Comparison of ENCODE assay signal across 6 cellular contexts in the genomic region with DNA sequence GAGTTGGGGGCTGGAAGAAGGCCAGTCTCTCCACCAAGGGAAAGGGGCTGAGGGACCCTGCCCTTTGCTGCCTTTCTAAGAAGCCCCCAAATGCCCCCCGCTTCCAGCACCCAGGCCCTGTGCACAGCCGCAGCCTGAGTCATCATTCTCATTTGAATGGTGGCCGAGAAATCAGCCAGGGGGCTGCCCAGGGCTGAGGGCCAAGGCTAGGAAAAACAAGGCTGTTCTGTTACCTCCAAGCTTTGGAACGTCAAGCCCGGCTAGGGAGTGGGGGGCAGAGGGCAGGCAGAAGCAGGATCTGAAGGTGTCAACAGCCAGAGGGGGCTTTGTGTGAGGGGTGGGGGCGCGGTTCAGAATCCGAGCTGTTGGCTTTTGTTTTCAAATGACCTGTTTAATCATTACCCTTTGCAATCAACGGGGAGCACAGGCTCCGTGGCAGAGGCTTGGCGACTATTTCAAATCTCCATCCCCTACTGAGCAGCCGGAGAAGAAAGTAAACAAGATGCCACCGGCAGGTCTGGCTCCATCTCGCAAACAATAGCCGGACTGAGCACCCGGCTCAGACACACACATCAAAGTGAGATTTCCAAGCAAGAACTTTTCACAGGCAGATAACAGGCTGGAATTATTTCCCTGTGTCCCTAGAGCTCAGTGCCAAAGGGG.
A peak's percentile ranks its signal among the peaks of the same experiment; 100 is the strongest.
DNase-seq lines count a peak whose midpoint lies in the region; ATAC-seq and TF ChIP-seq lines count a peak whose summit lies in the region.
"Not testable (repeated sequence)": the region's sequence is repeated elsewhere in the genome, so short reads cannot be mapped to it uniquely, and the experiment has no call there.

No MANE protein-coding gene starts in this region.

- peak; percentile 29 for ATAC-seq in GM23338
- peak; percentile 32 for ATAC-seq in PC-3
- peak; percentile 6 for ATAC-seq in WTC11
- ATAC-seq in left lung, result peak; percentile 1
- peak; percentile 4 for ATAC-seq in sciatic nerve

- not testable (repeated sequence) for H3K4me3 Mint-ChIP-seq in GM23338; WTC11; MCF 10A (ENCODE audit: unreplicated experiment)

- intact Hi-C loops in PC-3 (cut with micrococcal nuclease); MCF 10A (cut with micrococcal nuclease); left lung (cut with DNase I); sciatic nerve (cut with DNase I): not testable (repeated sequence)

- TF ChIP-seq CTCF in GM23338 (conservative IDR thresholded peaks at IDR 0.05; ENCODE audit: low read depth in 2 of 2); PC-3 (conservative IDR thresholded peaks at IDR 0.05; ENCODE audit: low read depth, low read length); WTC11 (IDR thresholded peaks at IDR 0.05); MCF 10A (IDR thresholded peaks at IDR 0.05; ENCODE audit: unreplicated experiment); left lung (IDR thresholded peaks at IDR 0.05): not testable (repeated sequence)

- H3K27ac Mint-ChIP-seq in GM23338; WTC11; MCF 10A (ENCODE audit: low read depth, unreplicated experiment): not testable (repeated sequence)

- not testable (repeated sequence) for H3K9ac ChIP-seq in PC-3 (ENCODE audit: low read length)

- H3K4me2 ChIP-seq in GM23338; PC-3 (ENCODE audit: low read length): not testable (repeated sequence)

- not testable (repeated sequence) for H3K36me3 Mint-ChIP-seq in GM23338 (ENCODE audit: low read depth); WTC11; MCF 10A (ENCODE audit: insufficient read depth, unreplicated experiment)

- not testable (repeated sequence) for H3F3A ChIP-seq in GM23338 (replicated peaks; ENCODE audit: low read depth); PC-3 (ENCODE audit: low read length, unreplicated experiment)

- TSS peak; percentile 78 for BruUV-seq in PC-3 (replicated peaks; lab: Mats Ljungman, UMichigan)
- TSS peak; percentile 66 for BruUV-seq in MCF 10A (replicated peaks; lab: Mats Ljungman, UMichigan)

- POLR2A ChIA-PET in PC-3 (lab: Charles Lee; ENCODE audit: unreplicated experiment); WTC11 (lab: Charles Lee); MCF 10A (lab: Yijun Ruan, JAX): not testable (repeated sequence)

- H3K9me2 ChIP-seq in GM23338 (ENCODE audit: insufficient read depth); PC-3 (replicated peaks; ENCODE audit: low read length): not testable (repeated sequence)

- H3K27me3 ChIP-seq in GM23338 (ENCODE audit: insufficient read depth); PC-3 (ENCODE audit: low read length); left lung: not testable (repeated sequence)

- H3K9me3 ChIP-seq in PC-3 (ENCODE audit: low read length); left lung: not testable (repeated sequence)

- H3K9me3 Mint-ChIP-seq in GM23338; WTC11; MCF 10A (ENCODE audit: unreplicated experiment): not testable (repeated sequence)

- H3K36me3 ChIP-seq in GM23338 (ENCODE audit: insufficient read depth); PC-3 (ENCODE audit: low read depth, low read length); left lung: not testable (repeated sequence)

- H3K4me1 Mint-ChIP-seq in GM23338; WTC11; MCF 10A (ENCODE audit: insufficient read depth, unreplicated experiment): not testable (repeated sequence)

- CTCF ChIA-PET in PC-3 (lab: Charles Lee); WTC11 (lab: Charles Lee); MCF 10A (lab: Yijun Ruan, JAX): not testable (repeated sequence)

- not testable (repeated sequence) for H3K4me1 ChIP-seq in GM23338 (ENCODE audit: insufficient read depth); PC-3 (ENCODE audit: insufficient read depth, low read length); left lung

- not testable (repeated sequence) for H2AFZ ChIP-seq in GM23338; PC-3 (ENCODE audit: low read length)

- not testable (repeated sequence) for H3K79me2 ChIP-seq in GM23338 (replicated peaks; ENCODE audit: insufficient read depth); PC-3 (ENCODE audit: low read length)

- not testable (repeated sequence) for DNase-seq in GM23338 (ENCODE audit: low spot score); PC-3; WTC11 (ENCODE audit: low spot score); MCF 10A (ENCODE audit: unreplicated experiment); left lung; sciatic nerve (ENCODE audit: low spot score)

- not testable (repeated sequence) for H3K27ac ChIP-seq in GM23338 (ENCODE audit: low read depth); PC-3 (ENCODE audit: low read length); left lung

- not testable (repeated sequence) for H3K27me3 Mint-ChIP-seq in GM23338 (ENCODE audit: insufficient read depth, low read depth, poor library complexity); WTC11 (ENCODE audit: low read depth); MCF 10A (ENCODE audit: insufficient read depth, unreplicated experiment)

- not testable (repeated sequence) for H4K20me1 ChIP-seq in GM23338 (replicated peaks; ENCODE audit: insufficient read depth); PC-3 (ENCODE audit: low read length)

- H3K4me3 ChIP-seq in GM23338; PC-3 (ENCODE audit: low read length); left lung: not testable (repeated sequence)
